Comparison of ENCODE assay signal across 14 cellular contexts in the genomic region with DNA sequence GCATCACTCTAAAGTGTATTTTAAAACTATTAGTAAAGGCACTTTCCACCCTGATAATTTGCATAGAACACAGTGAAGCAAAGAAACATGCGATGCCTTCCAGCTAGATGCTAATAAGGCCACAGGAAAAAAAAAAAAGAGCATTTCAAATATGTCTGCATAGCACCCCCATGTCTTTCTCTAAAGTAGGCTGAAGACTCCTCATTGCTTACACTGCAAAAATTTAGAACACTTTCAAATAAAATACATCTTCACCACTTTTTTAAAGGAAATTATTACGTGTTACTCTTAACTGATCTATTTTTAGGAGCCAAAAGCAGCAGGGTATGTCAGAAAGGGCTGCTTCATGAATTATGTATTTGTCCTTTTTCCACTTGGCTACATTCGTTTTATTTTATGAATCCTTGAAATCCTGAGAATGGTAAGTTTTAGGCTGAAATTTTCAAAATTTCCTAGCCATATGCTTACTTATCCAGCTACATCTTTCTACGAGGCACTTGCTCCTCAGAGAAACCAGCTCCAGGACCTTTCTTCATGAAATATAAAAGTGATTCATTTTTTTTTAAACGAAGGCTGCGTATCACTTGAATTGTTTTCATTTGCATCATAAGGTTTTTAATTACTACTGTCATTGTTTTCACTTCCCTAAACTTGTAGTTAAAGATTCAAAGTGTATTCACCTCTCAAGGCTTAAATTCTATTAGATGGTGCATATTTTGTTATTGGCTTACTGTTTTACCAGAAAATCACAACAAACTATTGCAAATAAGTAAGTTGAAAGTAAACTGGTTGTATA.
DNase-seq lines count a peak whose midpoint lies in the region; ATAC-seq, FAIRE-seq and TF ChIP-seq lines count a peak whose summit lies in the region.
"Had no signal": no experiment of that assay in that cellular context is flagged by ENCODE, and none has a peak within 500 bp of the region (broad histone marks: within the 10 kb centered on the region; RNA-seq: fewer than 3 reads in every experiment).

No MANE protein-coding gene starts in this region.

- H3K36me3 Mint-ChIP-seq in mesothelial cell of epicardium = no peaks in the 10 kb centered on the region
- H3K36me3 Mint-ChIP-seq: activated CD4-positive, alpha-beta memory T cell treated with anti-CD3 and anti-CD28 coated beads for 36 hours had no signal

- H4K20me1 ChIP-seq in OCI-LY3 (ENCODE audit: insufficient read depth, low read length) = no peaks in the 10 kb centered on the region

- H3K27ac ChIP-seq in OCI-LY3 (ENCODE audit: low read length) = 0 out of 2 replicates have a peak overlapping the region, but pooled peaks have one; percentile 0
- H3K27ac ChIP-seq: suprapubic skin had no signal

- FAIRE-seq in GM12891 (lab: Jason Lieb, UNC) = no peak
- FAIRE-seq: islet of Langerhans had no signal

- H3K27me3 ChIP-seq in OCI-LY3 (ENCODE audit: low read depth, low read length) = peaks cover 7% of the 10 kb centered on the region; the same call in 1 of the 2 replicates
- H3K27me3 ChIP-seq: suprapubic skin had no signal

- H3K36me3 ChIP-seq in OCI-LY3 (replicated peaks; ENCODE audit: low read depth, low read length) = no peaks in the 10 kb centered on the region
- H3K36me3 ChIP-seq: suprapubic skin had no signal

- H3K4me2 ChIP-seq in OCI-LY3 (ENCODE audit: low read length) = peak overlapping the region; percentile 81

- no peak overlapping the region for H3K4me3 Mint-ChIP-seq in stimulated activated naive CD8-positive, alpha-beta T cell treated with anti-CD3 and anti-CD28 coated beads, Interleukin-15, amount 100 ng/mL, for 72 hours
- H3K4me3 Mint-ChIP-seq in mesothelial cell of epicardium = no peak overlapping the region
- H3K4me3 Mint-ChIP-seq: activated CD4-positive, alpha-beta memory T cell treated with anti-CD3 and anti-CD28 coated beads for 36 hours; nephron progenitor cell had no signal

- H3K27ac Mint-ChIP-seq in stimulated activated naive CD8-positive, alpha-beta T cell treated with anti-CD3 and anti-CD28 coated beads, Interleukin-15, amount 100 ng/mL, for 72 hours = no peak overlapping the region
- no peak overlapping the region for H3K27ac Mint-ChIP-seq in mesothelial cell of epicardium
- H3K27ac Mint-ChIP-seq: activated CD4-positive, alpha-beta memory T cell treated with anti-CD3 and anti-CD28 coated beads for 36 hours; nephron progenitor cell had no signal

- H3K9me3 ChIP-seq in OCI-LY3 (ENCODE audit: insufficient read depth, low read length) = no peaks in the 10 kb centered on the region
- H3K9me3 ChIP-seq: suprapubic skin had no signal

- peaks cover 29% of the 10 kb centered on the region for H3K4me1 ChIP-seq in OCI-LY3 (ENCODE audit: low read length)
- H3K4me1 ChIP-seq: suprapubic skin had no signal

- no peaks in the 10 kb centered on the region for H3K79me2 ChIP-seq in OCI-LY3 (ENCODE audit: low read length)

- H3K9ac ChIP-seq in OCI-LY3 (ENCODE audit: low read length) = 0 out of 2 replicates have a peak overlapping the region, but pooled peaks have one; percentile 3

- no peak overlapping the region for H2AFZ ChIP-seq in OCI-LY3 (ENCODE audit: low read depth, low read length)

- DNase-seq in GM12891 (ENCODE audit: insufficient read length, low spot score) (no peak), GM20000 (ENCODE audit: low spot score) (peak; percentile 10), DMS153 (lab: John Stamatoyannopoulos, UW) (no peak), GM03348 (ENCODE audit: low spot score) (no peak), mesothelial cell of epicardium (ENCODE audit: low spot score in 2 of 2, unreplicated experiment in 2 of 2) (no peak)
- DNase-seq in stimulated activated naive CD8-positive, alpha-beta T cell treated with anti-CD3 and anti-CD28 coated beads, Interleukin-15, amount 100 ng/mL, for 72 hours = no peak
- DNase-seq: activated CD4-positive, alpha-beta memory T cell treated with anti-CD3 and anti-CD28 coated beads for 36 hours; anterior cingulate cortex; NCI-H2171 treated with DMSO at 0.1 percent for 48 hours; nephron progenitor cell had no signal

- H3K4me3 ChIP-seq in OCI-LY3 (ENCODE audit: low read length) = peak overlapping the region; percentile 67
- H3K4me3 ChIP-seq: suprapubic skin had no signal

- H3K4me1 Mint-ChIP-seq in stimulated activated naive CD8-positive, alpha-beta T cell treated with anti-CD3 and anti-CD28 coated beads, Interleukin-15, amount 100 ng/mL, for 72 hours = no peaks in the 10 kb centered on the region
- no peaks in the 10 kb centered on the region for H3K4me1 Mint-ChIP-seq in mesothelial cell of epicardium

- no peaks in the 10 kb centered on the region for H3K9me3 Mint-ChIP-seq in stimulated activated naive CD8-positive, alpha-beta T cell treated with anti-CD3 and anti-CD28 coated beads, Interleukin-15, amount 100 ng/mL, for 72 hours
- no peaks in the 10 kb centered on the region for H3K9me3 Mint-ChIP-seq in mesothelial cell of epicardium
- H3K9me3 Mint-ChIP-seq: activated CD4-positive, alpha-beta memory T cell treated with anti-CD3 and anti-CD28 coated beads for 36 hours; nephron progenitor cell had no signal

- peaks cover 9% of the 10 kb centered on the region for H3K27me3 Mint-ChIP-seq in stimulated activated naive CD8-positive, alpha-beta T cell treated with anti-CD3 and anti-CD28 coated beads, Interleukin-15, amount 100 ng/mL, for 72 hours
- no peaks in the 10 kb centered on the region for H3K27me3 Mint-ChIP-seq in mesothelial cell of epicardium (ENCODE audit: low read depth)
- H3K27me3 Mint-ChIP-seq: activated CD4-positive, alpha-beta memory T cell treated with anti-CD3 and anti-CD28 coated beads for 36 hours had no signal

- no peak for TF ChIP-seq POLR2A in GM12891 (IDR thresholded peaks at IDR 0.05; ENCODE audit: low read depth, low read length)

- peak; percentile 71 for ATAC-seq in HG03066 (IDR thresholded peaks at IDR 0.05; ENCODE audit: low read depth, unreplicated experiment)
- no peak for ATAC-seq in stimulated activated naive CD8-positive, alpha-beta T cell treated with anti-CD3 and anti-CD28 coated beads, Interleukin-15, amount 100 ng/mL, for 72 hours

- no peak for TF ChIP-seq CTCF in GM20000 (IDR thresholded peaks at IDR 0.05; ENCODE audit: extremely low read depth, missing control alignments)
- no peak for TF ChIP-seq CTCF in OCI-LY3 (IDR thresholded peaks at IDR 0.05; ENCODE audit: low read depth, low read length)
- no peak for TF ChIP-seq CTCF in mesothelial cell of epicardium (IDR thresholded peaks at IDR 0.05; ENCODE audit: unreplicated experiment)

TF ChIP-seq in GM12891, 5 proteins besides CTCF, POLR2A, EP300 and RAD21:
- TF ChIP-seq POU2F2 (IDR thresholded peaks at IDR 0.05; ENCODE audit: low read depth, low read length) (no peak), TAF1 (IDR thresholded peaks at IDR 0.05; ENCODE audit: low read depth, low read length) (no peak), PAX5 (IDR thresholded peaks at IDR 0.05; ENCODE audit: insufficient read depth, low read length, severe bottlenecking) (no peak), POLR2AphosphoS5 (IDR thresholded peaks at IDR 0.05; ENCODE audit: low read depth, low read length) (no peak), SPI1 (IDR thresholded peaks at IDR 0.05; ENCODE audit: low read depth, low read length) (peak; percentile 89)
TF ChIP-seq in GM12891: peak in this region for 1.
